7 cellular contexts compared by ENCODE assay signal in genomic region chr17:39925282-39926134, GRCh38. TPM values are rescaled to one million over a fixed set of nuclear protein-coding genes. Genes with fewer than 3 reads are reported as not detected.
DNase-seq lines count a peak whose midpoint lies in the region; ATAC-seq and TF ChIP-seq lines count a peak whose summit lies in the region.
"Had no signal": no experiment of that assay in that cellular context is flagged by ENCODE, and none has a peak within 500 bp of the region (broad histone marks: within the 10 kb centered on the region; RNA-seq: fewer than 3 reads in every experiment).

No MANE protein-coding gene starts in this region.

- no peak overlapping the region for H3K27ac ChIP-seq in cardiac muscle cell
- peak overlapping the region in 5 of 10 donors; percentile 85 to 98 (median 96) for H3K27ac ChIP-seq in heart right ventricle
- peak overlapping the region; percentile 14 to 95 (median 62) for H3K27ac ChIP-seq in upper lobe of left lung

- peaks cover 3% of the 10 kb centered on the region for H3K27me3 Mint-ChIP-seq in endothelial cell (ENCODE audit: unreplicated experiment)

- intact Hi-C loops in heart right ventricle (cut with DNase I): loop anchor here in 3 of 10 donors (2.0 kb wide), 2 partner anchors 27 to 55 kb away; partner anchors contain the start of gene PSMD3 (in 2 of the 3)

- H3K4me3 ChIP-seq in cardiac muscle cell (peak overlapping the region; percentile 94), heart right ventricle (peak overlapping the region in 5 of 10 donors; percentile 66 to 85 (median 72)), upper lobe of left lung (peak overlapping the region in 3 of 4 donors; percentile 72 to 95 (median 94))

- no peak overlapping the region for H3K27ac Mint-ChIP-seq in endothelial cell (ENCODE audit: unreplicated experiment)

- no peak for ATAC-seq in heart right ventricle
- ATAC-seq in upper lobe of left lung (ENCODE audit: low FRiP score in 2 of 2): no peak

- no peak for TF ChIP-seq EP300 in upper lobe of left lung (IDR thresholded peaks at IDR 0.05)

- WGBS in heart right ventricle, 2 donors: 79 to 81% methylated on average over 11 of the region's 11 CpGs
- 79 to 85% methylated on average over 10 to 11 of the region's 11 CpGs for WGBS in upper lobe of left lung, 2 donors

- no peaks in the 10 kb centered on the region for H3K9me3 Mint-ChIP-seq in endothelial cell (ENCODE audit: unreplicated experiment)

- H3K27me3 ChIP-seq in cardiac muscle cell (no peaks in the 10 kb centered on the region), heart right ventricle (no peaks in the 10 kb centered on the region), upper lobe of left lung (no peaks in the 10 kb centered on the region)

- peaks cover 39% of the 10 kb centered on the region for H3K4me1 Mint-ChIP-seq in endothelial cell (ENCODE audit: unreplicated experiment)

- H3K9me3 ChIP-seq in cardiac muscle cell (ENCODE audit: low read depth) (no peaks in the 10 kb centered on the region), heart right ventricle (no peaks in the 10 kb centered on the region), upper lobe of left lung (no peaks in the 10 kb centered on the region)

- H3K4me3 Mint-ChIP-seq in endothelial cell (ENCODE audit: unreplicated experiment): peak overlapping the region; percentile 94

- DNase-seq in cardiac muscle cell (ENCODE audit: low read depth in 1 of 2, low spot score in 1 of 2) (peak in 1 of 2 donors; percentile 16), heart right ventricle (no peak), endothelial cell (ENCODE audit: low spot score) (no peak), upper lobe of left lung (no peak), EL (no peak), DMS53 treated with DMSO at 0.1 percent for 48 hours (lab: John Stamatoyannopoulos, UW; ENCODE audit: unreplicated experiment) (no peak)
- DNase-seq: SHP77 had no signal

- H3K36me3 ChIP-seq in cardiac muscle cell (peaks cover 7% of the 10 kb centered on the region), heart right ventricle (peaks cover 0 to 38% (median 22%) of the 10 kb centered on the region in 9 donors), upper lobe of left lung (peaks cover 16 to 37% (median 34%) of the 10 kb centered on the region in 4 donors)

- peaks cover 16% of the 10 kb centered on the region for H3K36me3 Mint-ChIP-seq in endothelial cell (ENCODE audit: low read depth, unreplicated experiment)

- no peak for TF ChIP-seq CTCF in cardiac muscle cell (IDR thresholded peaks at IDR 0.05; ENCODE audit: low read depth, low read length)
- TF ChIP-seq CTCF in heart right ventricle (IDR thresholded peaks at IDR 0.05): no peak
- TF ChIP-seq CTCF in endothelial cell (IDR thresholded peaks at IDR 0.05; ENCODE audit: unreplicated experiment): no peak
- TF ChIP-seq CTCF in upper lobe of left lung (IDR thresholded peaks at IDR 0.05): no peak

- TF ChIP-seq POLR2A in upper lobe of left lung (IDR thresholded peaks at IDR 0.05): no peak

- H3K4me1 ChIP-seq in cardiac muscle cell (ENCODE audit: low read depth) (peaks cover 27% of the 10 kb centered on the region), heart right ventricle (peaks cover 6 to 82% (median 58%) of the 10 kb centered on the region in 9 donors), upper lobe of left lung (peaks cover 34 to 58% (median 48%) of the 10 kb centered on the region in 4 donors)

RNA-seq across cellular contexts. Expression of gene ORMDL3, which starts 1.9 kb away (rescaled TPM):
- total RNA-seq in cardiac muscle cell (49.4 and 52.8 TPM in 2 replicates), heart right ventricle (10 to 100 TPM; 33.5 to 94.3 (median 66.8) TPM), endothelial cell (ENCODE audit: unreplicated experiment) (49.3 TPM), upper lobe of left lung (10 to 100 TPM; 69.9 to 99.6 (median 82.7) TPM)
- polyA plus RNA-seq in cardiac muscle cell (21.9 and 24.3 TPM in 2 replicates), heart right ventricle (10 to 100 TPM; 51.4 to 56.3 TPM)

RNA-seq across cellular contexts. Expression of gene LRRC3C, which starts 2.0 kb away (rescaled TPM):
- not detected in 2 replicates for total RNA-seq in cardiac muscle cell
- not detected in 2 replicates for polyA plus RNA-seq in cardiac muscle cell
- total RNA-seq in heart right ventricle: not detected
- not detected for polyA plus RNA-seq in heart right ventricle
- total RNA-seq in endothelial cell (ENCODE audit: unreplicated experiment): not detected
- total RNA-seq in upper lobe of left lung: not detected

RNA-seq across cellular contexts. Expression of gene GSDMB, which starts 7.1 kb away (rescaled TPM):
- 12.6 and 17.3 TPM in 2 replicates for total RNA-seq in cardiac muscle cell
- 3.1 and 5.2 TPM in 2 replicates for polyA plus RNA-seq in cardiac muscle cell
- total RNA-seq in heart right ventricle: 1 to 10 TPM in 9 of 10 donors, under 1 TPM in 1; 0.72 to 4.6 (median 2.5) TPM
- polyA plus RNA-seq in heart right ventricle: 10 to 100 TPM in 1 of 2 donors, 1 to 10 TPM in 1; 2.1 to 11.9 TPM
- 9.0 TPM for total RNA-seq in endothelial cell (ENCODE audit: unreplicated experiment)
- total RNA-seq in upper lobe of left lung: 10 to 100 TPM in 3 of 6 donors, 1 to 10 TPM in 3; 5.6 to 73.3 (median 17.8) TPM

RNA-seq across cellular contexts. Expression of gene GSDMA, which starts 37.3 kb away (rescaled TPM):
- total RNA-seq in cardiac muscle cell (not detected in 2 replicates), heart right ventricle (1 to 10 TPM in 1 of 10 donors, under 1 TPM in 4, not detected in 5; 0.15 to 1.3 (median 0.57) TPM), endothelial cell (ENCODE audit: unreplicated experiment) (not detected), upper lobe of left lung (under 1 TPM in 4 of 6 donors, not detected in 2; 0.14 to 0.61 (median 0.51) TPM)
- polyA plus RNA-seq in cardiac muscle cell (not detected in 2 replicates), heart right ventricle (under 1 TPM in 1 of 2 donors, not detected in 1; 0.06 TPM)

RNA-seq across cellular contexts. Expression of gene PSMD3, which starts 55.1 kb away (rescaled TPM):
- total RNA-seq in cardiac muscle cell (154 and 161 TPM in 2 replicates), heart right ventricle (100 to 1,000 TPM in 1 of 10 donors, 10 to 100 TPM in 9; 76.5 to 113 (median 81.8) TPM), endothelial cell (ENCODE audit: unreplicated experiment) (132 TPM), upper lobe of left lung (100 to 1,000 TPM in 2 of 6 donors, 10 to 100 TPM in 4; 55.5 to 117 (median 78.8) TPM)
- polyA plus RNA-seq in cardiac muscle cell (139 and 160 TPM in 2 replicates), heart right ventricle (100 to 1,000 TPM in 1 of 2 donors, 10 to 100 TPM in 1; 46.7 to 109 TPM)
